Comparison of ENCODE assay signal across 28 cellular contexts in genomic region chr7:6644728-6645127, GRCh38.
"Had no signal": no experiment of that assay in that cellular context is flagged by ENCODE, and none has a peak within 500 bp of the region (broad histone marks: within the 10 kb centered on the region; RNA-seq: fewer than 3 reads in every experiment).

No MANE protein-coding gene starts in this region.

- H3K9ac ChIP-seq: neural progenitor cell, parathyroid adenoma had no signal

- H3K9me3 ChIP-seq: ovary, psoas muscle, right lobe of liver, sigmoid colon, suprapubic skin, testis, tibial artery, transverse colon, upper lobe of right lung, uterus had no signal

- H3K36me3 Mint-ChIP-seq: natural killer cell had no signal

- ATAC-seq: natural killer cell; psoas muscle; right cardiac atrium; right lobe of liver; stimulated activated naive CD8-positive, alpha-beta T cell treated with anti-CD3 and anti-CD28 coated beads, Interleukin-15, Interleukin-2, amounts not matched to agents 100 U/mL and 50 U/mL, for 24 hours; upper lobe of right lung had no signal

- H2AFZ ChIP-seq: neural progenitor cell, parathyroid adenoma had no signal

- H3K4me1 ChIP-seq: neural progenitor cell, psoas muscle, right lobe of liver, testis, transverse colon, uterus had no signal

- H3K4me3 Mint-ChIP-seq: natural killer cell; nephron; neural progenitor cell; stimulated activated memory B cell treated with anti-CD40 and anti-IgM and Interleukin-4, amounts not matched to agents 10 μg/mL and 1 μg/mL and 100 μg/mL, for 72 hours; stimulated activated naive CD8-positive, alpha-beta T cell treated with anti-CD3 and anti-CD28 coated beads, Interleukin-15, amount 100 ng/mL, for 72 hours; type B pancreatic cell had no signal

- H3K9me3 Mint-ChIP-seq: natural killer cell; nephron; neural progenitor cell; stimulated activated memory B cell treated with anti-CD40 and anti-IgM and Interleukin-4, amounts not matched to agents 10 μg/mL and 1 μg/mL and 100 μg/mL, for 72 hours; type B pancreatic cell had no signal

- H3K4me3 ChIP-seq: neural progenitor cell, ovary, psoas muscle, right lobe of liver, sigmoid colon, suprapubic skin, testis, tibial artery, transverse colon, upper lobe of right lung, uterus had no signal

- H3K27ac ChIP-seq: neural progenitor cell, ovary, parathyroid adenoma, psoas muscle, right lobe of liver, sigmoid colon, suprapubic skin, testis, tibial artery, transverse colon, upper lobe of right lung, uterus had no signal

- H3K27me3 Mint-ChIP-seq: progenitor cell of endocrine pancreas; stimulated activated memory B cell treated with anti-CD40 and anti-IgM and Interleukin-4, amounts not matched to agents 10 μg/mL and 1 μg/mL and 100 μg/mL, for 72 hours; stimulated activated naive CD8-positive, alpha-beta T cell treated with anti-CD3 and anti-CD28 coated beads, Interleukin-15, amount 100 ng/mL, for 72 hours; type B pancreatic cell had no signal

- H3K36me3 ChIP-seq: neural progenitor cell, ovary, uterus had no signal

- H3K27ac Mint-ChIP-seq: natural killer cell; nephron; neural progenitor cell; progenitor cell of endocrine pancreas; stimulated activated memory B cell treated with anti-CD40 and anti-IgM and Interleukin-4, amounts not matched to agents 10 μg/mL and 1 μg/mL and 100 μg/mL, for 72 hours; type B pancreatic cell had no signal

- H3K27me3 ChIP-seq: neural progenitor cell, ovary, right lobe of liver, sigmoid colon, suprapubic skin, testis, tibial artery, transverse colon, upper lobe of right lung, uterus had no signal

- H3K4me2 ChIP-seq: neural progenitor cell had no signal

- DNase-seq: natural killer cell; occipital lobe; ovary; psoas muscle; right cardiac atrium; right lobe of liver; sigmoid colon; small intestine; stimulated activated CD4-positive, alpha-beta T cell treated with anti-CD3 and anti-CD28 coated beads, Interleukin-15, amount 100 ng/mL, for 24 hours; stimulated activated CD4-positive, alpha-beta T cell treated with anti-CD3 and anti-CD28 coated beads, Interleukin-2, amount 100 ng/mL, for 24 hours; stimulated activated CD4-positive, alpha-beta T cell treated with anti-CD3 and anti-CD28 coated beads, Interleukin-2, amount 100 ng/mL, for 48 hours; stimulated activated CD4-positive, alpha-beta T cell treated with anti-CD3 and anti-CD28 coated beads, Interleukin-4, amount 100 ng/mL, for 24 hours; stimulated activated naive CD4-positive, alpha-beta T cell; stimulated activated naive CD8-positive, alpha-beta T cell treated with anti-CD3 and anti-CD28 coated beads, Interleukin-15, amount 100 ng/mL, for 72 hours; stimulated activated naive CD8-positive, alpha-beta T cell treated with anti-CD3 and anti-CD28 coated beads, Interleukin-15, Interleukin-2, amounts not matched to agents 100 U/mL and 50 U/mL, for 24 hours; substantia nigra; testis; tibial artery; transverse colon; upper lobe of right lung; uterus had no signal
